8 cellular contexts compared by ENCODE assay signal in genomic region chr2:84832772-84833461, GRCh38. TPM values are rescaled to one million over a fixed set of nuclear protein-coding genes. Genes with fewer than 3 reads are reported as not detected.
DNase-seq lines count a peak whose midpoint lies in the region; ATAC-seq and TF ChIP-seq lines count a peak whose summit lies in the region.

No MANE protein-coding gene starts in this region.

- H3K4me3 ChIP-seq in BE2C (ENCODE audit: low read depth, low read length), result no peak overlapping the region

- H3K4me1 ChIP-seq in BE2C, result no peaks in the 10 kb centered on the region

- H3K9me3 ChIP-seq in BE2C, result no peaks in the 10 kb centered on the region

- H3K36me3 ChIP-seq in BE2C, result no peaks in the 10 kb centered on the region

- peak; percentile 68 for ATAC-seq in Right ventricle myocardium inferior
- ATAC-seq in HG03103 (IDR thresholded peaks at IDR 0.05; ENCODE audit: low read depth, unreplicated experiment), result peak; percentile 90
- ATAC-seq in HG03045 (IDR thresholded peaks at IDR 0.05; ENCODE audit: unreplicated experiment), result no peak

- no peaks in the 10 kb centered on the region for H3K27me3 ChIP-seq in BE2C

- TF ChIP-seq CTCF in BE2C (IDR thresholded peaks at IDR 0.05; ENCODE audit: low read depth, low read length), result no peak

- intact Hi-C loops in Right ventricle myocardium inferior (cut with DNase I), result no loop called here
- intact Hi-C loops in cardiac septum (cut with DNase I), result no loop called here

- no peak for DNase-seq in Right ventricle myocardium inferior (ENCODE audit: missing footprints)
- no peak for DNase-seq in cardiac septum (ENCODE audit: low spot score)
- peak; percentile 44 to 54 for DNase-seq in activated T-cell treated with anti-CD3 and anti-CD28 coated beads, Interleukin-2, amount 50 U/mL, for 48 hours
- peak; percentile 26 for DNase-seq in mucosa of gallbladder (ENCODE audit: low spot score)
- DNase-seq in NCI-H748 (lab: John Stamatoyannopoulos, UW; ENCODE audit: unreplicated experiment), result no peak
- DNase-seq in BE2C, result no peak

RNA-seq across cellular contexts. Expression of gene TRABD2A, which starts 48.0 kb away (rescaled TPM):
- total RNA-seq in Right ventricle myocardium inferior (0.73 TPM), cardiac septum (0.54 TPM), mucosa of gallbladder (0.52 TPM)
- not detected for polyA plus RNA-seq in BE2C (2012; ENCODE audit: insufficient read depth, insufficient read length, low read depth)

Comparison
In these comparisons a context has a peak if more than half of its experiments do, and no peak if none do; other contexts are left out.
1. DNase-seq: peak in activated T-cell treated with anti-CD3 and anti-CD28 coated beads, Interleukin-2, amount 50 U/mL, for 48 hours (2 of 2) and mucosa of gallbladder (single experiment); none in Right ventricle myocardium inferior (single experiment), cardiac septum (single experiment), NCI-H748 (single experiment) and BE2C (single experiment).